Comparison of ENCODE assay signal across 8 cellular contexts in the genomic region with DNA sequence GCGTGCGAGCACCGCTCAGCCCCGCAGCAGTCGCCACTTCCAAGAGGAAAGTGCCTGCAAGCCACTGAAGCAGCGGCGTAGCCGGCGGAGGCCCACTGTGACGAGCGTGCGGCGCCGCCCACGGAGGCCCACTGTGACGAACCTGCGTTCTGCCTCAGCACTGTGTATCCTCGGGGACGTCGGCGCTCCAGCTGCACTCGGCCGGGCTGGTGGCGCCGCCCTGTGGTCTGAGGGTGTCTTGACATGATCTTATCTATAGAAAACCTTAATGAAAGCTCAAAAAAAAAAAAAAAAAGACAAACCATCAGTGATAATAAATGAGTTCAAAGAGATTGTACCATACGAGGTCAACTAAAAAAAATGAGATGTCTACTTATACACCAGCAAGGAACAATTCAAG. TPM values are rescaled to one million over a fixed set of nuclear protein-coding genes. Genes with fewer than 3 reads are reported as not detected.
DNase-seq lines count a peak whose midpoint lies in the region; ATAC-seq and TF ChIP-seq lines count a peak whose summit lies in the region.
"Not testable (repeated sequence)": the region's sequence is repeated elsewhere in the genome, so short reads cannot be mapped to it uniquely, and the experiment has no call there.

A gene (minus strand): TSS at position 166 of the 400 bp plus-strand sequence. CDS start 192 bp downstream, outside the sequence.

- H3K27ac Mint-ChIP-seq in CD8-positive, alpha-beta T cell, result peak within 1 kb of the TSS; percentile 83
- H3K27ac Mint-ChIP-seq in T-helper 17 cell, result peak within 1 kb of the TSS; percentile 85
- not testable (repeated sequence) for H3K27ac Mint-ChIP-seq in neural crest cell (ENCODE audit: unreplicated experiment)

- H3K27me3 Mint-ChIP-seq in CD8-positive, alpha-beta T cell (ENCODE audit: low read depth), result peaks cover 11% of the 10 kb centered on the region
- peaks cover 16% of the 10 kb centered on the region for H3K27me3 Mint-ChIP-seq in T-helper 17 cell
- not testable (repeated sequence) for H3K27me3 Mint-ChIP-seq in neural crest cell (ENCODE audit: low read depth)

- not testable (repeated sequence) for H3K9me3 Mint-ChIP-seq in CD8-positive, alpha-beta T cell; neural crest cell

- TF ChIP-seq CTCF in CD8-positive, alpha-beta T cell (IDR thresholded peaks at IDR 0.05), result peak; percentile 48
- TF ChIP-seq CTCF in GM20000 (IDR thresholded peaks at IDR 0.05; ENCODE audit: extremely low read depth, missing control alignments), result peak; percentile 21
- TF ChIP-seq CTCF in adrenal gland (IDR thresholded peaks at IDR 0.05), result peak; percentile 43 to 74 (median 64)
- TF ChIP-seq CTCF in neural crest cell (conservative IDR thresholded peaks at IDR 0.05), result peak; percentile 74

- H3K36me3 Mint-ChIP-seq in CD8-positive, alpha-beta T cell; T-helper 17 cell (ENCODE audit: low read depth); neural crest cell (ENCODE audit: low read depth): not testable (repeated sequence)

- H3K36me3 ChIP-seq in CD8-positive, alpha-beta T cell (ENCODE audit: insufficient read depth, low read length); adrenal gland (replicated peaks in 1 of 2): not testable (repeated sequence)

- peak; percentile 100 for ATAC-seq in CD8-positive, alpha-beta T cell
- peak; percentile 98 for ATAC-seq in HG03439 (IDR thresholded peaks at IDR 0.05; ENCODE audit: unreplicated experiment)
- peak; percentile 100 for ATAC-seq in T-helper 17 cell

- 0 to 1% (median 0%) methylated on average over 7 to 15 of the region's 26 CpGs for WGBS in adrenal gland, 4 donors

- not testable (repeated sequence) for H3K27me3 ChIP-seq in CD8-positive, alpha-beta T cell (ENCODE audit: insufficient read depth, low read length); adrenal gland

- H3K27ac ChIP-seq in CD8-positive, alpha-beta T cell (ENCODE audit: low read depth, low read length), result peak within 1 kb of the TSS; percentile 58
- H3K27ac ChIP-seq in adrenal gland, result peak within 1 kb of the TSS; percentile 39 to 98 (median 82)

- intact Hi-C loops in CD8-positive, alpha-beta T cell (cut with DNase I, micrococcal nuclease), result loop anchor here (1.0 to 5.0 kb wide), 3 partner anchors 174 to 551 kb away; a partner anchor contains a TSS
- intact Hi-C loops in adrenal gland (cut with DNase I), result loop anchor here (5.0 kb wide), 3 partner anchors 161 to 311 kb away; a partner anchor contains a TSS

- peak; percentile 74 to 95 (median 86) for DNase-seq in CD8-positive, alpha-beta T cell
- DNase-seq in GM20000 (ENCODE audit: low spot score) (peak; percentile 78), T-helper 17 cell (peak; percentile 86 to 92 (median 88)), adrenal gland (peak; percentile 89 to 96 (median 93)), glomerular visceral epithelial cell (ENCODE audit: extremely low spot score) (peak; percentile 92), neural crest cell (ENCODE audit: low read depth, low spot score) (peak; percentile 80)
- peak; percentile 90 for DNase-seq in stimulated activated CD8-positive, alpha-beta memory T cell treated with anti-CD3 and anti-CD28 coated beads, Interleukin-4, amount 100 ng/mL, for 24 hours (ENCODE audit: low read depth)

- POLR2A ChIA-PET in CD8-positive, alpha-beta T cell (lab: Charles Lee), result not testable (repeated sequence)

- H3K9me3 ChIP-seq in CD8-positive, alpha-beta T cell (ENCODE audit: low read length); T-helper 17 cell (ENCODE audit: control insufficient read depth, low read length, poor library complexity, severe bottlenecking); adrenal gland (replicated peaks in 1 of 3): not testable (repeated sequence)

- peak within 1 kb of the TSS; percentile 76 for H3K4me3 Mint-ChIP-seq in CD8-positive, alpha-beta T cell
- peak within 1 kb of the TSS; percentile 86 for H3K4me3 Mint-ChIP-seq in T-helper 17 cell
- peak within 1 kb of the TSS; percentile 51 for H3K4me3 Mint-ChIP-seq in neural crest cell

- peak in 1 of 2 donors; percentile 29 for TF ChIP-seq POLR2A in adrenal gland (IDR thresholded peaks at IDR 0.05)

- peak within 1 kb of the TSS; percentile 13 for H3K4me3 ChIP-seq in CD8-positive, alpha-beta T cell (ENCODE audit: low read depth, low read length)
- H3K4me3 ChIP-seq in adrenal gland, result peak within 1 kb of the TSS in 2 of 4 donors; percentile 22 to 77

- H3K4me1 ChIP-seq in CD8-positive, alpha-beta T cell (ENCODE audit: insufficient read depth, low read length); adrenal gland (replicated peaks in 1 of 2): not testable (repeated sequence)

- peaks cover 19% of the 10 kb centered on the region for H3K4me1 Mint-ChIP-seq in CD8-positive, alpha-beta T cell (ENCODE audit: low read depth)
- peaks cover 13% of the 10 kb centered on the region for H3K4me1 Mint-ChIP-seq in T-helper 17 cell
- not testable (repeated sequence) for H3K4me1 Mint-ChIP-seq in neural crest cell

- CTCF ChIA-PET in CD8-positive, alpha-beta T cell (lab: Charles Lee), result interaction anchor here (1.1 to 1.5 kb wide), 3 partner anchors 173 to 545 kb away, joined by 4 to 8 read pairs (median 5); no protein-coding TSS in a partner anchor

RNA-seq across cellular contexts. Expression of the gene that starts here (rescaled TPM):
- 10 to 100 TPM; 85.9 to 97.6 TPM for total RNA-seq in CD8-positive, alpha-beta T cell
- total RNA-seq in T-helper 17 cell, result 10 to 100 TPM; 42.7 to 60.6 TPM
- 10 to 100 TPM in 6 of 8 donors, 1 to 10 TPM in 2; 3.7 to 23.6 (median 12.1) TPM for total RNA-seq in adrenal gland
- 1 to 10 TPM in 2 of 3 donors, under 1 TPM in 1; 0.44 to 4.8 (median 1.0) TPM for polyA plus RNA-seq in adrenal gland
- total RNA-seq in neural crest cell, result 4.3 and 4.8 TPM in 2 replicates

Comparison
In these comparisons a context has a peak if more than half of its experiments do, and no peak if none do; other contexts are left out.
1. CTCF ChIP-seq: peak in every context shown above with its lines; median percentile 74 in neural crest cell; 64 in adrenal gland; 48 in CD8-positive, alpha-beta T cell; 21 in GM20000.